In the genomic region with DNA sequence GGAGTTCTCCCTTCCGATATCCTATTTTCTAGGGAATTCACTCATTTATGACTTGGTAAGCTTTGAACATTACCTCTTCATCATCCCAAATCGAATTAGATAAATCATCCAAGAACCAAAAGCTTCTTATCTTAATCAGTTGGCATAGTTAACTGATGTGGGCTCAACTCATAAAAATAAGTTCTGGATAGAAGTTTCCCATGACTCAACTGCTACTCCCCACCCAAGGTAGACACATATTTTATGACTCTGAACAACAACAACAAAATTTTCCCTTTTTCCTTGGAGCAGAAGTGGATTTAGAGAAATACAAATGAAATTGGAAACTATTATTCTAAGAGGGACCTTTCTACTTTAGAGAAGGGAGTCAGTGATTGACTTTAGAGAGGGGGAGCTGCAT, we compare ENCODE assay signal across 24 cellular contexts.
"Had no signal": no experiment of that assay in that cellular context is flagged by ENCODE, and none has a peak within 500 bp of the region (broad histone marks: within the 10 kb centered on the region; RNA-seq: fewer than 3 reads in every experiment).

No MANE protein-coding gene starts in this region.

- H3K27ac ChIP-seq: lower lobe of right lung, neutrophil, parathyroid adenoma, right lobe of liver, transverse colon, upper lobe of right lung, vagina had no signal

- H3K27me3 ChIP-seq: dorsolateral prefrontal cortex, neutrophil, right lobe of liver, transverse colon, upper lobe of right lung, vagina had no signal

- H3K27me3 Mint-ChIP-seq: progenitor cell of endocrine pancreas had no signal

- H3K4me3 Mint-ChIP-seq: immature natural killer cell; natural killer cell treated with Interleukin-12 subunit alpha and Interleukin-12 subunit beta and Interleukin-15 and Interleukin-18, amount 100 ng/mL, for 72 hours; neural crest cell; stimulated activated naive B cell treated with anti-CD40 and anti-IgM and Interleukin-4, amounts not matched to agents 10 μg/mL and 1 μg/mL and 100 μg/mL, for 72 hours; stimulated activated naive CD8-positive, alpha-beta T cell treated with anti-CD3 and anti-CD28 coated beads, Interleukin-15, Interleukin-2, amounts not matched to agents 100 ng/mL and 50 ng/mL, for 24 hours had no signal

- H3K9me3 ChIP-seq: lower lobe of right lung, neutrophil, right lobe of liver, transverse colon, upper lobe of right lung, vagina had no signal

- H3K4me1 ChIP-seq: lower lobe of right lung, parathyroid adenoma, right lobe of liver, transverse colon, upper lobe of right lung had no signal

- H3K36me3 ChIP-seq: lower lobe of right lung, neutrophil, right lobe of liver, transverse colon, upper lobe of right lung, vagina had no signal

- H3K27ac Mint-ChIP-seq: immature natural killer cell; natural killer cell treated with Interleukin-12 subunit alpha and Interleukin-12 subunit beta and Interleukin-15 and Interleukin-18, amount 100 ng/mL, for 72 hours; progenitor cell of endocrine pancreas; stimulated activated naive B cell treated with anti-CD40 and anti-IgM and Interleukin-4, amounts not matched to agents 10 μg/mL and 1 μg/mL and 100 μg/mL, for 72 hours; stimulated activated naive CD8-positive, alpha-beta T cell treated with anti-CD3 and anti-CD28 coated beads, Interleukin-15, Interleukin-2, amounts not matched to agents 100 ng/mL and 50 ng/mL, for 24 hours had no signal

- H3K4me1 Mint-ChIP-seq: immature natural killer cell; neural crest cell; stimulated activated naive B cell treated with anti-CD40 and anti-IgM and Interleukin-4, amounts not matched to agents 10 μg/mL and 1 μg/mL and 100 μg/mL, for 72 hours had no signal

- H3K36me3 Mint-ChIP-seq: immature natural killer cell; natural killer cell treated with Interleukin-12 subunit alpha and Interleukin-12 subunit beta and Interleukin-15 and Interleukin-18, amount 100 ng/mL, for 72 hours; stimulated activated naive B cell treated with anti-CD40 and anti-IgM and Interleukin-4, amounts not matched to agents 10 μg/mL and 1 μg/mL and 100 μg/mL, for 72 hours had no signal

- DNase-seq: dorsolateral prefrontal cortex; effector CD4-positive, alpha-beta T cell; hypothalamus; immature natural killer cell; islet precursor cell; kidney glomerular epithelial cell; left colon; left ventricle myocardium superior; lower lobe of right lung; right lobe of liver; small intestine; stimulated activated CD4-positive, alpha-beta T cell treated with anti-CD3 and anti-CD28 coated beads, Interleukin-15, amount 100 ng/mL, for 24 hours; stimulated activated CD4-positive, alpha-beta T cell treated with anti-CD3 and anti-CD28 coated beads, Interleukin-2, amount 100 ng/mL, for 48 hours; stimulated activated naive B cell treated with anti-CD40 and anti-IgM and Interleukin-4, amounts not matched to agents 10 μg/mL and 1 μg/mL and 100 μg/mL, for 72 hours; transverse colon; upper lobe of right lung had no signal

- H3K4me3 ChIP-seq: dorsolateral prefrontal cortex, lower lobe of right lung, right lobe of liver, transverse colon, upper lobe of right lung, vagina had no signal

- FAIRE-seq: frontal cortex, small intestine had no signal

- ATAC-seq: left colon; left ventricle myocardium superior; lower lobe of right lung; natural killer cell treated with Interleukin-12 subunit alpha and Interleukin-12 subunit beta and Interleukin-15 and Interleukin-18, amount 100 ng/mL, for 72 hours; right lobe of liver; stimulated activated naive B cell treated with anti-CD40 and anti-IgM and Interleukin-4, amounts not matched to agents 10 μg/mL and 1 μg/mL and 100 μg/mL, for 72 hours; upper lobe of right lung had no signal
